Comparison of ENCODE assay signal across 17 cellular contexts in the genomic region with DNA sequence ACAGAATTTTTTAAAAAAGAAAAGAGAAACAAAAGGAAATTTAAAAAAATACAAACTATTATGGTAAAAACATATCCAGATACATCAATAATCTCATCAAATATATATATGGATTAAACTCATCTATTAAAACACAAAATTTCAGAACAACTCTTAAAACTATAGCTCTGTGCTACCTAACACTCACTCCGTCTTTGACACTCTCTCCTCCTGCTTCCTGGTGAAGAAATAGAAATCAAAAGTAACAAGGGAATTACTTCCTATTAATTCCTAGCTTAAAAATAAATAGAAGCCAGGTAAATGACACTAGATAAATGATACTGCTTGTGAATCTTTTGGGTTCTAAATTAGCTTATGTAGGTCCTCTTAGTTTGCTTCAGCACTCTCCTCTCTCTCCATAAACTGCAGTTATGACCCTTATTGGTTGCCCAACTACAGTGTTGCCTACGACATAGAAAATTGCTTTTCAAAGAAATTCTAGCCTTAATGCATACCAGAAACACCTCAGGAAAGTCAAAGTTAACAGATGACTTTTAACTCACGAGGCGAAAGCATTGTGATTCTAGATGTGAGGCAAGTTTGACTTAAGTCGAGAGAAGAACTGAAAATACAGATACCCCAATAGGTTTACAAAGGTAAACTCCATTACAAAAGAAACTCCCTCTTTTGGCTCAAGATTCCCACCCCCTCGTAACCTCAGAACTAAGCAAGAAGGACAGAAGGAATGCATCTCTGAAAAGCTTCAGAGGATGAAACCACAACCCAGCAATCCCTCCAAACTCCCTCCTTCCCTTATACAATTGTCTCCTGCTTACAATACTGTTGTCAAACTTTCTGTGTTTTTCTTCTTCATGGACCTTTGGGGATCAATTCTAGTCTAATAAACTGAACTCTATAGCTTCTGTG.
DNase-seq lines count a peak whose midpoint lies in the region; ATAC-seq, FAIRE-seq and TF ChIP-seq lines count a peak whose summit lies in the region.
"Had no signal": no experiment of that assay in that cellular context is flagged by ENCODE, and none has a peak within 500 bp of the region (broad histone marks: within the 10 kb centered on the region; RNA-seq: fewer than 3 reads in every experiment).

No MANE protein-coding gene starts in this region.

- H3K4me2 ChIP-seq in HepG2 (ENCODE audit: low read depth, low read length) (no peak overlapping the region), Loucy (ENCODE audit: low read depth, low read length, poor library complexity, severe bottlenecking) (peak overlapping the region; percentile 60), MM.1S (ENCODE audit: low read depth, low read length) (no peak overlapping the region)

- ATAC-seq in right lobe of liver: peak; percentile 41 to 84 (median 72)
- no peak for ATAC-seq in HepG2
- no peak for ATAC-seq in HG03457 (IDR thresholded peaks at IDR 0.05; ENCODE audit: unreplicated experiment)
- ATAC-seq in GM19455 (IDR thresholded peaks at IDR 0.05; ENCODE audit: unreplicated experiment): no peak
- ATAC-seq: heart right ventricle had no signal

- H3K27me3 ChIP-seq in right lobe of liver (no peaks in the 10 kb centered on the region), HepG2 (ENCODE audit: control insufficient read depth in 1 of 2, insufficient read depth in 2 of 2, low read length in 2 of 2) (no peaks in the 10 kb centered on the region), Loucy (ENCODE audit: insufficient read depth, low read length, poor library complexity, severe bottlenecking) (no peaks in the 10 kb centered on the region), MM.1S (replicated peaks; ENCODE audit: insufficient read depth, low read length) (no peaks in the 10 kb centered on the region; the same call in 1 of the 2 replicates)
- H3K27me3 ChIP-seq: heart right ventricle had no signal

- TF ChIP-seq RAD21 in HepG2 (CRISPR knock-in tag; IDR thresholded peaks at IDR 0.05): no peak

- in situ Hi-C loops in HepG2 (cut with HindIII; ENCODE audit: extremely low pct_ligation_motif_present, low pct_unique_long_range_greater_than_20kb): no loop called here

- no peaks in the 10 kb centered on the region for H3F3A ChIP-seq in Loucy (ENCODE audit: low read depth)
- no peaks in the 10 kb centered on the region for H3F3A ChIP-seq in MM.1S (ENCODE audit: insufficient read depth, low read length)

- no peaks in the 10 kb centered on the region for H3K4me1 ChIP-seq in right lobe of liver
- H3K4me1 ChIP-seq in HepG2 (ENCODE audit: insufficient read depth, low read length): no peaks in the 10 kb centered on the region
- H3K4me1 ChIP-seq in Loucy (ENCODE audit: insufficient read depth, low read length, poor library complexity, severe bottlenecking): no peaks in the 10 kb centered on the region
- H3K4me1 ChIP-seq in MM.1S (ENCODE audit: low read length): no peaks in the 10 kb centered on the region
- H3K4me1 ChIP-seq: heart right ventricle had no signal

- intact Hi-C loops in right lobe of liver (cut with DNase I): no loop called here
- intact Hi-C loops in HepG2 (cut with micrococcal nuclease; ENCODE audit: unreplicated experiment): loop anchor here (10.0 kb wide), 1 partner anchor 1582 kb away; no protein-coding TSS in a partner anchor

- TF ChIP-seq CTCF in right lobe of liver (IDR thresholded peaks at IDR 0.05): no peak
- TF ChIP-seq CTCF in HepG2 (CRISPR knock-in tag; IDR thresholded peaks at IDR 0.05): no peak
- no peak for TF ChIP-seq CTCF in Loucy (conservative IDR thresholded peaks at IDR 0.05; ENCODE audit: low read length)
- TF ChIP-seq CTCF in MM.1S (IDR thresholded peaks at IDR 0.05; ENCODE audit: low read length): no peak

- no peaks in the 10 kb centered on the region for H4K20me1 ChIP-seq in HepG2 (ENCODE audit: insufficient read depth, low read length)
- H4K20me1 ChIP-seq in Loucy (ENCODE audit: insufficient read depth, low read length, poor library complexity, severe bottlenecking): no peaks in the 10 kb centered on the region
- no peaks in the 10 kb centered on the region for H4K20me1 ChIP-seq in MM.1S (ENCODE audit: insufficient read depth, low read length)

- BruUV-seq in HepG2 (replicated peaks; lab: Mats Ljungman, UMichigan): no TSS peak

- POLR2A ChIA-PET in HepG2 (lab: Yijun Ruan, JAX): no interaction called here

- no peak for FAIRE-seq in HepG2 (lab: Jason Lieb, UNC)
- FAIRE-seq: GM12891 had no signal

- DNase-seq in right lobe of liver: no peak
- DNase-seq in HepG2 (ENCODE audit: low spot score): no peak
- DNase-seq in iPS-NIHi7 (ENCODE audit: extremely low spot score): peak; percentile 18
- no peak for DNase-seq in MM.1S
- DNase-seq: activated CD4-positive, alpha-beta memory T cell treated with anti-CD3 and anti-CD28 coated beads, Interleukin-2, amount 10 ng/mL, durations not matched to agents 7 days and 5 days; amygdala; cerebellar nuclear complex; effector CD8-positive, alpha-beta T cell; GDM1; heart right ventricle; Karpas-422; NCI-H2171 treated with DMSO at 0.1 percent for 48 hours; NCI-H774 had no signal

- H3K27ac ChIP-seq in right lobe of liver (no peak overlapping the region), HepG2 (ENCODE audit: extremely low read length, insufficient read depth, low read length) (no peak overlapping the region), MM.1S (ENCODE audit: low read length) (no peak overlapping the region)

- no peak for TF ChIP-seq EP300 in HepG2 (IDR thresholded peaks at IDR 0.05; ENCODE audit: low read depth in 2 of 2, low read length in 2 of 2)
- TF ChIP-seq EP300 in HepG2 (CRISPR knock-in tag; IDR thresholded peaks at IDR 0.05; ENCODE audit: borderline replicate concordance): no peak

- H3K9me3 ChIP-seq in right lobe of liver (no peaks in the 10 kb centered on the region), HepG2 (ENCODE audit: low read length) (no peaks in the 10 kb centered on the region), Loucy (ENCODE audit: insufficient read depth, low read depth, low read length) (no peaks in the 10 kb centered on the region), MM.1S (replicated peaks; ENCODE audit: insufficient read depth, low read length) (no peaks in the 10 kb centered on the region)
- H3K9me3 ChIP-seq: heart right ventricle had no signal

- TF ChIP-seq POLR2A in right lobe of liver (IDR thresholded peaks at IDR 0.05) (no peak), HepG2 (IDR thresholded peaks at IDR 0.05; ENCODE audit: insufficient read depth in 1 of 2, low read depth in 2 of 2, low read length in 2 of 2) (no peak)

- no peaks in the 10 kb centered on the region for H3K79me2 ChIP-seq in HepG2 (ENCODE audit: insufficient read depth, low read length)
- H3K79me2 ChIP-seq in Loucy (ENCODE audit: insufficient read depth, low read length): no peaks in the 10 kb centered on the region
- no peaks in the 10 kb centered on the region for H3K79me2 ChIP-seq in MM.1S (ENCODE audit: low read length)

- H3K9me2 ChIP-seq in Loucy (replicated peaks; ENCODE audit: low read depth, low read length) (no peaks in the 10 kb centered on the region), MM.1S (replicated peaks; ENCODE audit: insufficient read depth, low read length) (no peaks in the 10 kb centered on the region)

- 75% methylated on average over 6 of the region's 6 CpGs for WGBS in right lobe of liver (ENCODE audit: insufficient coverage, low coverage, low lambda C conversion rate, missing lambda C conversion rate)
- 22% methylated on average over 6 of the region's 6 CpGs for WGBS in HepG2 (ENCODE audit: low lambda C conversion rate)

- CTCF ChIA-PET in HepG2 (lab: Yijun Ruan, JAX; ENCODE audit: low intra/inter-chr PET ratio, low total read pairs): no interaction called here

- H2AFZ ChIP-seq in HepG2 (ENCODE audit: low read length) (no peak overlapping the region), Loucy (ENCODE audit: low read length) (peak overlapping the region; percentile 85), MM.1S (ENCODE audit: low read length) (no peak overlapping the region)

- H3K36me3 ChIP-seq in right lobe of liver (no peaks in the 10 kb centered on the region), HepG2 (replicated peaks in 1 of 2; ENCODE audit: control insufficient read depth in 1 of 2, insufficient read depth in 2 of 2, low read length in 2 of 2) (no peaks in the 10 kb centered on the region), Loucy (ENCODE audit: insufficient read depth, low read length) (no peaks in the 10 kb centered on the region), MM.1S (replicated peaks; ENCODE audit: insufficient read depth, low read length) (no peaks in the 10 kb centered on the region)
- H3K36me3 ChIP-seq: heart right ventricle had no signal

- H3K4me3 ChIP-seq in right lobe of liver (peak overlapping the region; percentile 9 to 37 (median 28)), HepG2 (replicated peaks in 1 of 3; ENCODE audit: insufficient read depth in 1 of 3, low read depth in 2 of 3, low read length in 3 of 3) (no peak overlapping the region), Loucy (ENCODE audit: low read length, poor library complexity, severe bottlenecking) (peak overlapping the region; percentile 53), MM.1S (ENCODE audit: low read length) (no peak overlapping the region)

- H3K9ac ChIP-seq in HepG2 (ENCODE audit: insufficient read depth, low read depth, low read length) (no peak overlapping the region), Loucy (ENCODE audit: low read depth, low read length, poor library complexity, severe bottlenecking) (no peak overlapping the region), MM.1S (ENCODE audit: low read length) (no peak overlapping the region)

TF ChIP-seq in HepG2, 621 proteins besides CTCF, POLR2A, EP300 and RAD21 (continues in another document):
- no peak for TF ChIP-seq DNMT3B (CRISPR knock-in tag; conservative IDR thresholded peaks at IDR 0.05)
- TF ChIP-seq TOPORS (CRISPR knock-in tag; IDR thresholded peaks at IDR 0.05): no peak
- TF ChIP-seq U2AF2 (IDR thresholded peaks at IDR 0.05; ENCODE audit: low read depth, low read length): no peak
- no peak for TF ChIP-seq TBL1XR1 (IDR thresholded peaks at IDR 0.05; ENCODE audit: borderline replicate concordance, low read length, partially characterized antibody)
- TF ChIP-seq, protein P1, sequence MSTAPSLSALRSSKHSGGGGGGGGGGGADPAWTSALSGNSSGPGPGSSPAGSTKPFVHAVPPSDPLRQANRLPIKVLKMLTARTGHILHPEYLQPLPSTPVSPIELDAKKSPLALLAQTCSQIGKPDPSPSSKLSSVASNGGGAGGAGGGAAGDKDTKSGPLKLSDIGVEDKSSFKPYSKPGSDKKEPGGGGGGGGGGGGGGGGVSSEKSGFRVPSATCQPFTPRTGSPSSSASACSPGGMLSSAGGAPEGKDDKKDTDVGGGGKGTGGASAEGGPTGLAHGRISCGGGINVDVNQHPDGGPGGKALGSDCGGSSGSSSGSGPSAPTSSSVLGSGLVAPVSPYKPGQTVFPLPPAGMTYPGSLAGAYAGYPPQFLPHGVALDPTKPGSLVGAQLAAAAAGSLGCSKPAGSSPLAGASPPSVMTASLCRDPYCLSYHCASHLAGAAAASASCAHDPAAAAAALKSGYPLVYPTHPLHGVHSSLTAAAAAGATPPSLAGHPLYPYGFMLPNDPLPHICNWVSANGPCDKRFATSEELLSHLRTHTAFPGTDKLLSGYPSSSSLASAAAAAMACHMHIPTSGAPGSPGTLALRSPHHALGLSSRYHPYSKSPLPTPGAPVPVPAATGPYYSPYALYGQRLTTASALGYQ (CRISPR knock-in tag; IDR thresholded peaks at IDR 0.05): no peak
- no peak for TF ChIP-seq ZNF773 (CRISPR knock-in tag; IDR thresholded peaks at IDR 0.05; ENCODE audit: borderline replicate concordance)
- TF ChIP-seq CCDC6 (CRISPR knock-in tag; IDR thresholded peaks at IDR 0.05): no peak

Comparison
In these comparisons a context has a peak if more than half of its experiments do, and no peak if none do; other contexts are left out.
1. ATAC-seq: peak in right lobe of liver (4 of 4); none in HepG2 (single experiment), HG03457 (single experiment) and GM19455 (single experiment).
2. H3K4me3 ChIP-seq: peak in right lobe of liver (3 of 3) and Loucy (single experiment); none in HepG2 (0 of 3) and MM.1S (single experiment).